8 cellular contexts compared by ENCODE assay signal in the genomic region with DNA sequence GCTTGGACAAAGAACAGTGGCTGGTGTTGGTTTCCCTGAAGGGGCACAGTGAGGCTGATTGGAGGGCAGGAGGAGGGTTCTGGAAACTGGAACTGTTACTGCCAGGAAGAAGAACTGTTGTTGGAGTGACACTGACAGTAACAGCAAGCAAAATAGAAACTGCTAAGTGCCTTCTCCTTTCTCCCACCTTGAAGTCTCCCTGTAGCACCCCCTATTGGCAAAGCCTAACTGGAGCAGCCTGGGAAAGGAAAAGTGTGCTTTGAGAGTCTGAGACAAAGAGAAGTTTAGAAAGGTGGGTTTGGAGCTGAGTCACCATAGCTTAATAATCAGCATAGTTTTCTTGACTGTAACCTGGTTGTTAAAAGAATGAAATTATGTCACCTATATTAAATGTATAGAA. TPM values are rescaled to one million over a fixed set of nuclear protein-coding genes. Genes with fewer than 3 reads are reported as not detected.
A peak's percentile ranks its signal among the peaks of the same experiment; 100 is the strongest.
DNase-seq lines count a peak whose midpoint lies in the region; ATAC-seq, FAIRE-seq and TF ChIP-seq lines count a peak whose summit lies in the region.

No MANE protein-coding gene starts in this region.

- ATAC-seq in effector memory CD8-positive, alpha-beta T cell (replicated peaks) = peak; percentile 59
- peak in 1 of 4 donors; percentile 56 for ATAC-seq in psoas muscle

- no peak overlapping the region for H3K27ac ChIP-seq in psoas muscle

- no peaks in the 10 kb centered on the region for H3K4me1 Mint-ChIP-seq in activated CD4-positive, alpha-beta T cell treated with anti-CD3 and anti-CD28 coated beads, Interleukin-2, amount 10 ng/mL, durations not matched to agents 7 days and 5 days
- peaks cover 0 to 4% of the 10 kb centered on the region in 2 donors for H3K4me1 Mint-ChIP-seq in effector memory CD8-positive, alpha-beta T cell (ENCODE audit: low read depth in 2 of 2)

- no peak for FAIRE-seq in GM19239 (lab: Jason Lieb, UNC)

- DNase-seq in activated CD4-positive, alpha-beta T cell treated with anti-CD3 and anti-CD28 coated beads, Interleukin-2, amount 10 ng/mL, durations not matched to agents 7 days and 5 days = peak; percentile 34
- DNase-seq in activated CD4-positive, alpha-beta T cell treated with anti-CD3 and anti-CD28 coated beads for 1 hour = no peak
- peak; percentile 55 for DNase-seq in NB4 (ENCODE audit: low read depth)
- peak; percentile 27 to 37 (median 29) for DNase-seq in effector memory CD8-positive, alpha-beta T cell
- no peak for DNase-seq in psoas muscle
- no peak for DNase-seq in GM19239 (ENCODE audit: insufficient read length, low spot score)
- no peak for DNase-seq in activated CD8-positive, alpha-beta memory T cell treated with anti-CD3 and anti-CD28 coated beads, Interleukin-2, amount 50 U/mL, for 48 hours
- DNase-seq in HuH-7.5 (ENCODE audit: low spot score) = no peak

- H3K36me3 Mint-ChIP-seq in activated CD4-positive, alpha-beta T cell treated with anti-CD3 and anti-CD28 coated beads, Interleukin-2, amount 10 ng/mL, durations not matched to agents 7 days and 5 days (ENCODE audit: low read depth) = no peaks in the 10 kb centered on the region
- H3K36me3 Mint-ChIP-seq in effector memory CD8-positive, alpha-beta T cell (ENCODE audit: insufficient read depth) = no peaks in the 10 kb centered on the region

- peaks cover 0 to 4% (median 3%) of the 10 kb centered on the region in 3 donors for H3K27me3 ChIP-seq in psoas muscle (ENCODE audit: insufficient read depth in 3 of 3, low read length in 2 of 3)

- no peaks in the 10 kb centered on the region for H3K9me3 Mint-ChIP-seq in activated CD4-positive, alpha-beta T cell treated with anti-CD3 and anti-CD28 coated beads, Interleukin-2, amount 10 ng/mL, durations not matched to agents 7 days and 5 days
- no peaks in the 10 kb centered on the region for H3K9me3 Mint-ChIP-seq in effector memory CD8-positive, alpha-beta T cell

- intact Hi-C loops in psoas muscle (cut with DNase I) = no loop called here

- no peak overlapping the region for H3K4me3 Mint-ChIP-seq in activated CD4-positive, alpha-beta T cell treated with anti-CD3 and anti-CD28 coated beads, Interleukin-2, amount 10 ng/mL, durations not matched to agents 7 days and 5 days
- H3K4me3 Mint-ChIP-seq in effector memory CD8-positive, alpha-beta T cell = no peak overlapping the region

- TF ChIP-seq POLR2A in NB4 (IDR thresholded peaks at IDR 0.05; ENCODE audit: extremely low read depth, insufficient read length) = no peak

- H3K4me1 ChIP-seq in psoas muscle = no peaks in the 10 kb centered on the region

- H3K36me3 ChIP-seq in psoas muscle (ENCODE audit: insufficient read depth in 1 of 2, low read depth in 1 of 2) = no peaks in the 10 kb centered on the region

- H3K4me3 ChIP-seq in NB4 (ENCODE audit: low read depth, low read length) (no peak overlapping the region), psoas muscle (no peak overlapping the region)

- POLR2A ChIA-PET in activated CD4-positive, alpha-beta T cell treated with anti-CD3 and anti-CD28 coated beads, Interleukin-2, amount 10 ng/mL, durations not matched to agents 7 days and 5 days (lab: Charles Lee) = no interaction called here

- H3K9me3 ChIP-seq in psoas muscle = no peaks in the 10 kb centered on the region

- TF ChIP-seq CTCF in NB4 (IDR thresholded peaks at IDR 0.05; ENCODE audit: low read depth, low read length) (peak; percentile 78), psoas muscle (IDR thresholded peaks at IDR 0.05) (peak; percentile 37)

- H3K27ac Mint-ChIP-seq in activated CD4-positive, alpha-beta T cell treated with anti-CD3 and anti-CD28 coated beads, Interleukin-2, amount 10 ng/mL, durations not matched to agents 7 days and 5 days = no peak overlapping the region
- no peak overlapping the region for H3K27ac Mint-ChIP-seq in effector memory CD8-positive, alpha-beta T cell

- peaks cover 86% of the 10 kb centered on the region for H3K27me3 Mint-ChIP-seq in activated CD4-positive, alpha-beta T cell treated with anti-CD3 and anti-CD28 coated beads, Interleukin-2, amount 10 ng/mL, durations not matched to agents 7 days and 5 days
- H3K27me3 Mint-ChIP-seq in effector memory CD8-positive, alpha-beta T cell = peaks cover 48 to 59% of the 10 kb centered on the region in 2 donors

- CTCF ChIA-PET in activated CD4-positive, alpha-beta T cell treated with anti-CD3 and anti-CD28 coated beads, Interleukin-2, amount 10 ng/mL, durations not matched to agents 7 days and 5 days (lab: Charles Lee) = no interaction called here

RNA-seq across cellular contexts. Expression of gene TMEM174, which starts 2.5 kb away (rescaled TPM):
- not detected for total RNA-seq in activated CD4-positive, alpha-beta T cell treated with anti-CD3 and anti-CD28 coated beads, Interleukin-2, amount 10 ng/mL, durations not matched to agents 7 days and 5 days
- not detected for total RNA-seq in psoas muscle
- polyA plus RNA-seq in psoas muscle = not detected

RNA-seq across cellular contexts. Expression of gene TMEM171, which starts 50.1 kb away (rescaled TPM):
- not detected for total RNA-seq in activated CD4-positive, alpha-beta T cell treated with anti-CD3 and anti-CD28 coated beads, Interleukin-2, amount 10 ng/mL, durations not matched to agents 7 days and 5 days
- 1 to 10 TPM in 1 of 4 donors, under 1 TPM in 3; 0.30 to 1.1 (median 0.44) TPM for total RNA-seq in psoas muscle
- polyA plus RNA-seq in psoas muscle = under 1 TPM; 0.25 to 0.89 (median 0.48) TPM

Comparison
In these comparisons a context has a peak if more than half of its experiments do, and no peak if none do; other contexts are left out.
1. DNase-seq: peak in activated CD4-positive, alpha-beta T cell treated with anti-CD3 and anti-CD28 coated beads, Interleukin-2, amount 10 ng/mL, durations not matched to agents 7 days and 5 days (single experiment), NB4 (single experiment) and effector memory CD8-positive, alpha-beta T cell (3 of 3); none in activated CD4-positive, alpha-beta T cell treated with anti-CD3 and anti-CD28 coated beads for 1 hour (single experiment), psoas muscle (0 of 2), GM19239 (single experiment), activated CD8-positive, alpha-beta memory T cell treated with anti-CD3 and anti-CD28 coated beads, Interleukin-2, amount 50 U/mL, for 48 hours (single experiment) and HuH-7.5 (single experiment).